Comparison of ENCODE assay signal across 8 cellular contexts in genomic region chr4:146521543-146522097, GRCh38. TPM values are rescaled to one million over a fixed set of nuclear protein-coding genes. Genes with fewer than 3 reads are reported as not detected.
DNase-seq lines count a peak whose midpoint lies in the region; ATAC-seq and TF ChIP-seq lines count a peak whose summit lies in the region.

Gene SLC10A7 (minus strand): TSS chr4:146521940. CDS start chr4:146521717, 223 bp downstream.

- ATAC-seq in GM18867 (IDR thresholded peaks at IDR 0.05; ENCODE audit: unreplicated experiment) (peak; percentile 86), HG03066 (IDR thresholded peaks at IDR 0.05; ENCODE audit: low read depth, unreplicated experiment) (peak; percentile 82)

- DNase-seq in AG08395 (ENCODE audit: low spot score) (peak; percentile 81), NCI-H2227 (lab: John Stamatoyannopoulos, UW; ENCODE audit: unreplicated experiment) (peak; percentile 52), cerebellar cortex (ENCODE audit: low spot score) (peak; percentile 88), kidney epithelial cell (ENCODE audit: low read depth) (no peak)
- peak; percentile 34 for DNase-seq in activated CD4-positive, CD25-positive, alpha-beta regulatory T cell treated with anti-CD3 and anti-CD28 coated beads, Interleukin-2, amount 50 U/mL, for 16 hours (ENCODE audit: low read depth, low spot score)
- peak; percentile 55 to 63 for DNase-seq in stimulated activated CD4-positive, alpha-beta T cell treated with anti-CD3 and anti-CD28 coated beads, Interleukin-15, amount 100 ng/mL, for 48 hours (ENCODE audit: low read depth in 2 of 2)

- no peaks in the 10 kb centered on the region for H3K27me3 ChIP-seq in kidney epithelial cell (ENCODE audit: control insufficient read depth, insufficient read depth, low read length)

- peak within 1 kb of the TSS; percentile 99 for H3K4me3 ChIP-seq in kidney epithelial cell (ENCODE audit: low read depth, low read length)

- TF ChIP-seq CTCF in kidney epithelial cell (IDR thresholded peaks at IDR 0.05; ENCODE audit: insufficient read depth, low read length, poor library complexity, severe bottlenecking) = no peak

- no peaks in the 10 kb centered on the region for H3K36me3 ChIP-seq in kidney epithelial cell (ENCODE audit: control insufficient read depth, insufficient read depth, low read length)

RNA-seq across cellular contexts. Expression of gene SLC10A7, which starts in this region (rescaled TPM):
- 5.5 and 6.1 TPM in 2 replicates for total RNA-seq in kidney epithelial cell
